Comparison of ENCODE assay signal across 18 cellular contexts in genomic region chr10:119421887-119422684, GRCh38.
DNase-seq lines count a peak whose midpoint lies in the region; ATAC-seq and TF ChIP-seq lines count a peak whose summit lies in the region.
"Had no signal": no experiment of that assay in that cellular context is flagged by ENCODE, and none has a peak within 500 bp of the region (broad histone marks: within the 10 kb centered on the region; RNA-seq: fewer than 3 reads in every experiment).

No MANE protein-coding gene starts in this region.

- H2AFZ ChIP-seq in fibroblast of lung (ENCODE audit: low read length), result no peak overlapping the region

- no peaks in the 10 kb centered on the region for H4K20me1 ChIP-seq in fibroblast of lung (ENCODE audit: control insufficient read depth, extremely low read depth, insufficient read depth, low read length)

- no peak overlapping the region for H3K4me3 Mint-ChIP-seq in osteocyte (ENCODE audit: unreplicated experiment)
- no peak overlapping the region for H3K4me3 Mint-ChIP-seq in effector memory CD8-positive, alpha-beta T cell
- H3K4me3 Mint-ChIP-seq: activated CD4-positive, alpha-beta T cell treated with anti-CD3 and anti-CD28 coated beads, Interleukin-2, amount 10 ng/mL, durations not matched to agents 24 days and 14 days; nephron; stimulated activated naive B cell treated with anti-CD40 and anti-IgM and Interleukin-4, amounts not matched to agents 10 μg/mL and 1 μg/mL and 100 μg/mL, for 72 hours had no signal

- H3K36me3 Mint-ChIP-seq in osteocyte (ENCODE audit: unreplicated experiment), result peaks cover 22% of the 10 kb centered on the region
- peaks cover 7% of the 10 kb centered on the region for H3K36me3 Mint-ChIP-seq in effector memory CD8-positive, alpha-beta T cell (ENCODE audit: insufficient read depth)

- H3K27ac Mint-ChIP-seq in osteocyte (ENCODE audit: unreplicated experiment), result peak overlapping the region; percentile 52
- peak overlapping the region in 1 of 2 donors; percentile 29 for H3K27ac Mint-ChIP-seq in effector memory CD8-positive, alpha-beta T cell
- H3K27ac Mint-ChIP-seq: activated CD4-positive, alpha-beta T cell treated with anti-CD3 and anti-CD28 coated beads, Interleukin-2, amount 10 ng/mL, durations not matched to agents 24 days and 14 days; stimulated activated naive B cell treated with anti-CD40 and anti-IgM and Interleukin-4, amounts not matched to agents 10 μg/mL and 1 μg/mL and 100 μg/mL, for 72 hours had no signal

- H3K4me1 ChIP-seq in fibroblast of lung (ENCODE audit: control insufficient read depth, extremely low read depth, insufficient read depth, low read length), result peaks cover 12% of the 10 kb centered on the region

- no peak overlapping the region for H3K4me3 ChIP-seq in fibroblast of lung (replicated peaks in 1 of 4; ENCODE audit: control extremely low read depth in 1 of 4, insufficient read depth in 1 of 4, low read depth in 3 of 4, low read length in 4 of 4)
- no peak overlapping the region for H3K4me3 ChIP-seq in dorsolateral prefrontal cortex

- DNase-seq in COLO829 (ENCODE audit: low spot score) (peak; percentile 10), NCI-H69 (lab: John Stamatoyannopoulos, UW) (peak; percentile 77), fibroblast of lung (ENCODE audit: low read depth in 2 of 2) (peak; percentile 11 to 82), osteocyte (ENCODE audit: extremely low spot score, unreplicated experiment) (no peak), dorsolateral prefrontal cortex (no peak), NOMO-1 (lab: John Stamatoyannopoulos, UW; ENCODE audit: unreplicated experiment in 2 of 2) (no peak), NCI-H774 (lab: John Stamatoyannopoulos, UW) (no peak)
- no peak for DNase-seq in effector memory CD8-positive, alpha-beta T cell
- DNase-seq: activated CD4-positive, alpha-beta T cell treated with anti-CD3 and anti-CD28 coated beads, Interleukin-2, amount 10 ng/mL, durations not matched to agents 24 days and 14 days; activated effector memory CD4-positive, alpha-beta T cell treated with anti-CD3 and anti-CD28 coated beads, Interleukin-2, amount 50 U/mL, for 16 hours; central memory CD4-positive, alpha-beta T cell; GOT3; left cardiac atrium; NK-92 treated with Interleukin-12 subunit alpha and Interleukin-12 subunit beta, amount 100 ng/mL, for 24 hours; stimulated activated naive B cell treated with anti-CD40 and anti-IgM and Interleukin-4, amounts not matched to agents 10 μg/mL and 1 μg/mL and 100 μg/mL, for 72 hours; SW 1271 had no signal

- no peak for ATAC-seq in effector memory CD8-positive, alpha-beta T cell (replicated peaks)
- ATAC-seq: HepG2; stimulated activated naive B cell treated with anti-CD40 and anti-IgM and Interleukin-4, amounts not matched to agents 10 μg/mL and 1 μg/mL and 100 μg/mL, for 72 hours had no signal

- peak overlapping the region; percentile 45 for H3K9ac ChIP-seq in fibroblast of lung (ENCODE audit: insufficient read depth, low read length)

- H3K4me2 ChIP-seq in fibroblast of lung (ENCODE audit: extremely low read depth, insufficient read depth, low read length), result no peak overlapping the region

- TF ChIP-seq CTCF in fibroblast of lung (conservative IDR thresholded peaks at IDR 0.05 in 1 of 2, IDR thresholded peaks at IDR 0.05 in 1 of 2; ENCODE audit: low read depth in 1 of 2, low read length in 2 of 2) (no peak), osteocyte (IDR thresholded peaks at IDR 0.05) (no peak), dorsolateral prefrontal cortex (IDR thresholded peaks at IDR 0.05 in 54 of 56, conservative IDR thresholded peaks at IDR 0.05 in 2 of 56; ENCODE audit: low read depth in 1 of 56, partially characterized antibody in 56 of 56) (no peak)

- H3K27me3 Mint-ChIP-seq in osteocyte (ENCODE audit: unreplicated experiment), result no peaks in the 10 kb centered on the region
- no peaks in the 10 kb centered on the region for H3K27me3 Mint-ChIP-seq in effector memory CD8-positive, alpha-beta T cell
- H3K27me3 Mint-ChIP-seq: activated CD4-positive, alpha-beta T cell treated with anti-CD3 and anti-CD28 coated beads, Interleukin-2, amount 10 ng/mL, durations not matched to agents 24 days and 14 days; stimulated activated naive B cell treated with anti-CD40 and anti-IgM and Interleukin-4, amounts not matched to agents 10 μg/mL and 1 μg/mL and 100 μg/mL, for 72 hours had no signal

- no peaks in the 10 kb centered on the region for H3K9me3 ChIP-seq in fibroblast of lung (ENCODE audit: control insufficient read depth, insufficient read depth, low read depth, low read length)

- H3K27me3 ChIP-seq in fibroblast of lung (ENCODE audit: control insufficient read depth, insufficient read depth, low read length), result no peaks in the 10 kb centered on the region
- H3K27me3 ChIP-seq in dorsolateral prefrontal cortex, result no peaks in the 10 kb centered on the region

- H3K79me2 ChIP-seq in fibroblast of lung (ENCODE audit: control insufficient read depth, insufficient read depth, low read length), result no peaks in the 10 kb centered on the region

- intact Hi-C loops in dorsolateral prefrontal cortex (cut with DNase I), result no loop called here

- H3K9me3 Mint-ChIP-seq in osteocyte (ENCODE audit: unreplicated experiment), result no peaks in the 10 kb centered on the region
- H3K9me3 Mint-ChIP-seq in effector memory CD8-positive, alpha-beta T cell, result no peaks in the 10 kb centered on the region
- H3K9me3 Mint-ChIP-seq: activated CD4-positive, alpha-beta T cell treated with anti-CD3 and anti-CD28 coated beads, Interleukin-2, amount 10 ng/mL, durations not matched to agents 24 days and 14 days; nephron; stimulated activated naive B cell treated with anti-CD40 and anti-IgM and Interleukin-4, amounts not matched to agents 10 μg/mL and 1 μg/mL and 100 μg/mL, for 72 hours had no signal

- peaks cover 19% of the 10 kb centered on the region for H3K4me1 Mint-ChIP-seq in osteocyte (ENCODE audit: unreplicated experiment)
- peaks cover 0 to 2% of the 10 kb centered on the region in 2 donors for H3K4me1 Mint-ChIP-seq in effector memory CD8-positive, alpha-beta T cell (ENCODE audit: low read depth in 2 of 2)

- peak overlapping the region; percentile 49 for H3K27ac ChIP-seq in fibroblast of lung (ENCODE audit: insufficient read depth, low read length)
- H3K27ac ChIP-seq in dorsolateral prefrontal cortex, result no peak overlapping the region

- H3K36me3 ChIP-seq in fibroblast of lung (ENCODE audit: control insufficient read depth, insufficient read depth, low read length), result peaks cover 15% of the 10 kb centered on the region

Comparison
In these comparisons a context has a peak if more than half of its experiments do, and no peak if none do; other contexts are left out.
1. DNase-seq: peak in COLO829 (single experiment), NCI-H69 (single experiment) and fibroblast of lung (2 of 2); none in osteocyte (single experiment), effector memory CD8-positive, alpha-beta T cell (0 of 3), dorsolateral prefrontal cortex (0 of 10), NOMO-1 (0 of 2) and NCI-H774 (single experiment).